21 cellular contexts compared by ENCODE assay signal in the genomic region with DNA sequence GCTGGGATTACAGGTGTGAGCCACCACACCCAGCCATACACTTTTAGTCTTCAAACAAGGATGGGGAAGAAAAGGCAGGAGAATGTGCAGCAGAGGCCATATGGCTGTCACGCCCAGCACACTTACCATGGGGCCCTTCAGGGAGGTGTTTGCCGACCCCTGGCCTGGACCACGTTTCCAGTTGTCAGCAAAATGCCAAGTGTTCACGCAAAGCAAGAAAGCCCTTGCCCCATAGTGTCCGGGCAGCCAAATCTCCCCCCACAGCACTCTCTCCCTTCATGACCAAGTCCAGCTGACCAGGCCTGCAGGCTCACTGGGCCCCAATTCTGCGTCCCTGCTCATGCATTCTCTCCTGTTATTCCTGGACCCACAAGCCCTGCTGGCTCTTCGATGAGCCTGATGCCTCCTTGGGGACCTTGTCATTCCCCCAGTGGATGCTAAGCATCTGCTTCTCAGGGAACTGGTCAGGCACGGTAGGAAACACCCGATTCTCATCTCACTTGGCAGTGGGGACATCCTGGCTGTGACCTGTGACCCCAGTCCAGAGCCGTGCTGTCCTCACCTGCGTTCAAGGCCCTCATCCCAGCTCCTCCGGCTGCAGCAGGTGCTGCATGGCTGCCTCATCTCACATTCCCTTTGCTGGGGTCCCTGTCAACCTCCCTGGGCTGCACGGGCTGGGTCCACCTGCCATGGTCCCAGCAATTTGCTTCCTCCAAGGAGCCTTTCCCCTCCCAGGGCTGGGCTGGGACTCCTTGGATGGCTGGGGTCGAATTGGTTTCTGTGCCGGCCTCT.
DNase-seq lines count a peak whose midpoint lies in the region; ATAC-seq and TF ChIP-seq lines count a peak whose summit lies in the region.
"Had no signal": no experiment of that assay in that cellular context is flagged by ENCODE, and none has a peak within 500 bp of the region (broad histone marks: within the 10 kb centered on the region; RNA-seq: fewer than 3 reads in every experiment).

No MANE protein-coding gene starts in this region.

- no peak overlapping the region for H2BK120ac ChIP-seq in neuronal stem cell (ENCODE audit: low read depth, low read length)

- peak overlapping the region; percentile 56 for H3K14ac ChIP-seq in neuronal stem cell (ENCODE audit: low read length)

- intact Hi-C loops in right cardiac atrium (cut with DNase I), result no loop called here
- intact Hi-C loops in aorta (cut with DNase I), result no loop called here

- H3K4me3 ChIP-seq in right cardiac atrium (ENCODE audit: low read length) (no peak overlapping the region), right atrium auricular region (no peak overlapping the region), neuronal stem cell (ENCODE audit: low read length in 2 of 2) (no peak overlapping the region), aorta (ENCODE audit: low read length in 2 of 2) (no peak overlapping the region), MG63 (no peak overlapping the region)

- no peak overlapping the region for H3K27ac ChIP-seq in right cardiac atrium (ENCODE audit: low read length)
- H3K27ac ChIP-seq in right atrium auricular region, result no peak overlapping the region
- H3K27ac ChIP-seq in neuronal stem cell (replicated peaks; ENCODE audit: low read length), result no peak overlapping the region
- H3K27ac ChIP-seq in aorta (ENCODE audit: low read depth in 1 of 2, low read length in 2 of 2), result no peak overlapping the region
- H3K27ac ChIP-seq in foreskin keratinocyte, result no peak overlapping the region
- H3K27ac ChIP-seq: HL-60 had no signal

- no peaks in the 10 kb centered on the region for H3K36me3 ChIP-seq in right atrium auricular region
- peaks cover 3 to 28% of the 10 kb centered on the region in 2 donors for H3K36me3 ChIP-seq in neuronal stem cell (replicated peaks in 1 of 2; ENCODE audit: control insufficient read depth in 2 of 2, insufficient read depth in 2 of 2, low read length in 2 of 2)
- no peaks in the 10 kb centered on the region for H3K36me3 ChIP-seq in aorta (ENCODE audit: control insufficient read depth in 1 of 2, insufficient read depth in 2 of 2, low read length in 1 of 2)
- no peaks in the 10 kb centered on the region for H3K36me3 ChIP-seq in MG63

- H3K4ac ChIP-seq in neuronal stem cell (ENCODE audit: low read length), result no peak overlapping the region

- H2AK5ac ChIP-seq in neuronal stem cell (ENCODE audit: low read depth, low read length), result no peak overlapping the region

- H3K23ac ChIP-seq in neuronal stem cell (ENCODE audit: low read depth, low read length, poor library complexity), result peak overlapping the region; percentile 93

- DNase-seq in right cardiac atrium (peak in 2 of 3 donors; percentile 19 to 26), right atrium auricular region (ENCODE audit: low spot score) (no peak), chondrocyte (ENCODE audit: low spot score) (peak; percentile 59), neuronal stem cell (ENCODE audit: low spot score) (no peak), aorta (peak; percentile 41 to 52), mesothelial cell of epicardium (ENCODE audit: low spot score in 2 of 2, unreplicated experiment in 2 of 2) (no peak), MG63 (no peak), foreskin keratinocyte (no peak)
- DNase-seq: C1 segment of cervical spinal cord; CD8-positive, alpha-beta T cell; GOT3; Karpas-422; NCI-H1092 treated with DMSO at 0.1 percent for 48 hours; NCI-H1436 treated with DMSO at 0.1 percent for 48 hours; NCI-H187 treated with DMSO at 0.1 percent for 48 hours; NCI-H446; NCI-H524 treated with DMSO at 0.1 percent for 48 hours; NCI-H774 had no signal

- H2AFZ ChIP-seq in neuronal stem cell (ENCODE audit: low read length), result no peak overlapping the region

- H3K27ac Mint-ChIP-seq in chondrocyte (ENCODE audit: unreplicated experiment) (no peak overlapping the region), mesothelial cell of epicardium (no peak overlapping the region)
- H3K27ac Mint-ChIP-seq: CD8-positive, alpha-beta T cell had no signal

- ATAC-seq in right cardiac atrium, result no peak
- no peak for ATAC-seq in aorta (ENCODE audit: low FRiP score)
- no peak for ATAC-seq in foreskin keratinocyte
- ATAC-seq: CD8-positive, alpha-beta T cell; HCT116 had no signal

- H4K8ac ChIP-seq in neuronal stem cell (ENCODE audit: low read depth, low read length), result no peak overlapping the region

- H3K27me3 Mint-ChIP-seq in chondrocyte (ENCODE audit: low read depth), result no peaks in the 10 kb centered on the region
- no peaks in the 10 kb centered on the region for H3K27me3 Mint-ChIP-seq in mesothelial cell of epicardium (ENCODE audit: low read depth)

- no peak overlapping the region for H4K91ac ChIP-seq in neuronal stem cell (ENCODE audit: low read depth, low read length, poor library complexity)

- no peaks in the 10 kb centered on the region for H3K4me1 ChIP-seq in right cardiac atrium (ENCODE audit: control insufficient read depth, insufficient read depth, low read length)
- H3K4me1 ChIP-seq in right atrium auricular region, result no peaks in the 10 kb centered on the region
- H3K4me1 ChIP-seq in neuronal stem cell (ENCODE audit: control insufficient read depth in 2 of 2, insufficient read depth in 1 of 2, low read depth in 1 of 2, low read length in 2 of 2), result peaks cover 0 to 13% of the 10 kb centered on the region in 2 donors
- no peaks in the 10 kb centered on the region for H3K4me1 ChIP-seq in aorta (ENCODE audit: control insufficient read depth in 1 of 2, insufficient read depth in 2 of 2, low read length in 2 of 2)
- no peaks in the 10 kb centered on the region for H3K4me1 ChIP-seq in foreskin keratinocyte
- H3K4me1 ChIP-seq: Caco-2 had no signal

- H2BK15ac ChIP-seq in neuronal stem cell (ENCODE audit: low read length), result peak overlapping the region; percentile 75

- H3K4me1 Mint-ChIP-seq in chondrocyte (ENCODE audit: low read depth), result no peaks in the 10 kb centered on the region
- H3K4me1 Mint-ChIP-seq in mesothelial cell of epicardium, result peaks cover 2% of the 10 kb centered on the region

- no peak overlapping the region for H3K4me2 ChIP-seq in neuronal stem cell (ENCODE audit: insufficient read depth, low read length, poor library complexity, severe bottlenecking)

- H3K4me3 Mint-ChIP-seq in chondrocyte (ENCODE audit: unreplicated experiment), result no peak overlapping the region
- no peak overlapping the region for H3K4me3 Mint-ChIP-seq in mesothelial cell of epicardium
- H3K4me3 Mint-ChIP-seq: CD8-positive, alpha-beta T cell had no signal

- no peak for TF ChIP-seq CTCF in right atrium auricular region (IDR thresholded peaks at IDR 0.05)
- no peak for TF ChIP-seq CTCF in chondrocyte (IDR thresholded peaks at IDR 0.05)
- no peak for TF ChIP-seq CTCF in mesothelial cell of epicardium (IDR thresholded peaks at IDR 0.05; ENCODE audit: unreplicated experiment)
- TF ChIP-seq CTCF in foreskin keratinocyte (conservative IDR thresholded peaks at IDR 0.05), result no peak

- peaks cover 2% of the 10 kb centered on the region for H3K9me3 ChIP-seq in right cardiac atrium (ENCODE audit: control insufficient read depth, low read length)
- no peaks in the 10 kb centered on the region for H3K9me3 ChIP-seq in right atrium auricular region
- H3K9me3 ChIP-seq in neuronal stem cell (replicated peaks in 1 of 2; ENCODE audit: control insufficient read depth in 2 of 2, insufficient read depth in 1 of 2, low read depth in 1 of 2, low read length in 2 of 2), result peaks cover 19 to 23% of the 10 kb centered on the region in 2 donors
- H3K9me3 ChIP-seq in aorta (ENCODE audit: control insufficient read depth, low read length), result peaks cover 5% of the 10 kb centered on the region
- H3K9me3 ChIP-seq in MG63, result peaks cover 2% of the 10 kb centered on the region; the same call in 1 of the 2 replicates

- peak overlapping the region; percentile 80 for H3K18ac ChIP-seq in neuronal stem cell (ENCODE audit: low read length)

- WGBS in right cardiac atrium, result 80% methylated on average over 15 of the region's 15 CpGs
- no CpG with 5 or more reads among the region's 15 CpGs for WGBS in neuronal stem cell (ENCODE audit: extremely low coverage in 2 of 2, insufficient read length in 2 of 2, insufficient replicate concordance in 1 of 2), 2 donors
- WGBS in aorta, 2 donors, result 91 to 96% methylated on average over 15 of the region's 15 CpGs

- peak overlapping the region; percentile 87 for H2BK5ac ChIP-seq in neuronal stem cell (ENCODE audit: low read length)

- H2BK12ac ChIP-seq in neuronal stem cell (ENCODE audit: low read length), result no peak overlapping the region

- H3K79me1 ChIP-seq in neuronal stem cell (ENCODE audit: low read depth, low read length), result peaks cover 5% of the 10 kb centered on the region

- no peak overlapping the region for H3K9ac ChIP-seq in neuronal stem cell (ENCODE audit: low read depth, low read length, poor library complexity)

- H3K36me3 Mint-ChIP-seq in chondrocyte (ENCODE audit: low read depth) (no peaks in the 10 kb centered on the region), mesothelial cell of epicardium (no peaks in the 10 kb centered on the region)
- H3K36me3 Mint-ChIP-seq: CD8-positive, alpha-beta T cell had no signal

- H3K9me3 Mint-ChIP-seq in chondrocyte (ENCODE audit: low read depth) (peaks cover 5% of the 10 kb centered on the region), mesothelial cell of epicardium (peaks cover 4% of the 10 kb centered on the region)

- H3K27me3 ChIP-seq in right cardiac atrium (ENCODE audit: control insufficient read depth, insufficient read depth), result no peaks in the 10 kb centered on the region
- no peaks in the 10 kb centered on the region for H3K27me3 ChIP-seq in right atrium auricular region
- no peaks in the 10 kb centered on the region for H3K27me3 ChIP-seq in neuronal stem cell (ENCODE audit: control insufficient read depth in 3 of 3, insufficient read depth in 3 of 3, low read depth in 1 of 3, low read length in 3 of 3)
- no peaks in the 10 kb centered on the region for H3K27me3 ChIP-seq in aorta (ENCODE audit: control insufficient read depth in 1 of 2, insufficient read depth in 2 of 2, low read length in 1 of 2)
- H3K27me3 ChIP-seq in MG63, result no peaks in the 10 kb centered on the region
- H3K27me3 ChIP-seq in foreskin keratinocyte, result no peaks in the 10 kb centered on the region

Comparison
In these comparisons a context has a peak if more than half of its experiments do, and no peak if none do; other contexts are left out.
1. DNase-seq: peak in right cardiac atrium (2 of 3), chondrocyte (single experiment) and aorta (2 of 2); none in right atrium auricular region (single experiment), neuronal stem cell (single experiment), mesothelial cell of epicardium (0 of 2), MG63 (single experiment) and foreskin keratinocyte (0 of 2).